Comparison of ENCODE assay signal across 24 cellular contexts in the genomic region with DNA sequence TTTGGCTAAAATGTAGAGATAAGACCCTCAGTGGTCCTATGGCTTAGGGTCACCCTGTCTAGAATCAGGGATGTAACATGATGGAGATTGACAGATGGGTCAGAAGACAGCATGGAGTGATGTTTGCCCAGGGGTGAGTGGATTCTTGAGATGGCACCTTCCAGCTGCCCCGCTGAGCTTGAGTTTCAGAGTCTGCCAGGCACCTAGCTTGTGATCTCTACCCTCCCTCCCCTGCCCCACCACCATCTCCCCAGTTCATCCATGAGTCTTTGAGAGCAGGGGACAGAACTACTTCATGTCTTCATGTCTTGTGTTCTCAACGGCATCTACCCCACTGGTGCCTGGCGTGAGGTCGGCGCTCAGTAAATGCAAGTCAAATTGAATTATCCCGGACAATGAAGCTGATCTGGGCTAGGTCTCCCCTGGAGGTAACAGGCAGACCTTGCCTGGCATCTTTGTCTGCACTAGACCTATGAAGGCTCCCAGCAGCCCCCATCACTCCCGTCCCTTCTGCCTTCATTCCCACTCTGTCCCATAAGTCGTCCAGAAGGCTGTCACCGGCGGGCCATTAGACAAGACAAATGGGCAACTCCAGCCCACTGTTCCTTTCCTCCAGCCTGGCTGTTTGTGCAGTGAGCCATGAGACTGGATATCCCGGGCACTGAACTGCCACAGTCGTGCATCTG.
DNase-seq lines count a peak whose midpoint lies in the region; ATAC-seq, FAIRE-seq and TF ChIP-seq lines count a peak whose summit lies in the region.
"Had no signal": no experiment of that assay in that cellular context is flagged by ENCODE, and none has a peak within 500 bp of the region (broad histone marks: within the 10 kb centered on the region; RNA-seq: fewer than 3 reads in every experiment).

No MANE protein-coding gene starts in this region.

- H2BK12ac ChIP-seq in neuronal stem cell (ENCODE audit: low read length) = no peak overlapping the region

- no peak overlapping the region for H3K9ac ChIP-seq in neuronal stem cell (ENCODE audit: low read depth, low read length, poor library complexity)

- H3K27me3 ChIP-seq in left ventricle myocardium inferior (ENCODE audit: low read depth) = peaks cover 74% of the 10 kb centered on the region
- peaks cover 0 to 3% (median 0%) of the 10 kb centered on the region in 3 experiments for H3K27me3 ChIP-seq in neuronal stem cell (ENCODE audit: control insufficient read depth in 3 of 3, insufficient read depth in 3 of 3, low read depth in 1 of 3, low read length in 3 of 3)
- H3K27me3 ChIP-seq in ascending aorta = no peaks in the 10 kb centered on the region

- no peak overlapping the region for H2BK5ac ChIP-seq in neuronal stem cell (ENCODE audit: low read length)

- no peak overlapping the region for H4K91ac ChIP-seq in neuronal stem cell (ENCODE audit: low read depth, low read length, poor library complexity)

- H3K4me3 ChIP-seq in left ventricle myocardium inferior (no peak overlapping the region), neuronal stem cell (ENCODE audit: low read length in 2 of 2) (no peak overlapping the region), ascending aorta (no peak overlapping the region)
- H3K4me3 ChIP-seq: K562 had no signal

- no peak for FAIRE-seq in RCC 7860 (lab: Jason Lieb, UNC)
- FAIRE-seq: GM12892, H54, HTR-8/SVneo, K562 had no signal

- H2BK15ac ChIP-seq in neuronal stem cell (ENCODE audit: low read length) = no peak overlapping the region

- H3K23ac ChIP-seq in neuronal stem cell (ENCODE audit: low read depth, low read length, poor library complexity) = peak overlapping the region; percentile 14

- no peak overlapping the region for H3K27ac ChIP-seq in left ventricle myocardium inferior (replicated peaks)
- no peak overlapping the region for H3K27ac ChIP-seq in neuronal stem cell (replicated peaks; ENCODE audit: low read length)
- H3K27ac ChIP-seq in ascending aorta = no peak overlapping the region

- WGBS in neuronal stem cell (ENCODE audit: extremely low coverage in 2 of 2, insufficient read length in 2 of 2, insufficient replicate concordance in 1 of 2), 2 donors = no CpG with 5 or more reads among the region's 12 CpGs

- TF ChIP-seq CTCF in left ventricle myocardium inferior (IDR thresholded peaks at IDR 0.05; ENCODE audit: borderline replicate concordance) = no peak
- TF ChIP-seq CTCF in ascending aorta (IDR thresholded peaks at IDR 0.05) = no peak

- H4K8ac ChIP-seq in neuronal stem cell (ENCODE audit: low read depth, low read length) = no peak overlapping the region

- DNase-seq in cardiac septum (ENCODE audit: low spot score) = peak; percentile 70
- no peak for DNase-seq in left ventricle myocardium inferior
- peak; percentile 38 for DNase-seq in islet precursor cell
- DNase-seq in neuronal stem cell (ENCODE audit: low spot score) = no peak
- DNase-seq in activated gamma-delta T cell treated with Interleukin-2 at 50 U/mL for 16 hours = no peak
- no peak for DNase-seq in RCC 7860 (ENCODE audit: low spot score)
- no peak for DNase-seq in ascending aorta (ENCODE audit: low spot score in 2 of 2)
- DNase-seq: 8988T, ACHN, DMS153, DND-41, Kasumi-1, MV-4-11, NCI-H1105, NCI-H1436 treated with DMSO at 0.1 percent for 48 hours, NCI-H1930, NCI-H2107, NCI-H524, NCI-H748 treated with DMSO at 0.1 percent for 48 hours had no signal

- H3K79me1 ChIP-seq in neuronal stem cell (ENCODE audit: low read depth, low read length) = no peaks in the 10 kb centered on the region

- ATAC-seq in HG02623 (IDR thresholded peaks at IDR 0.05; ENCODE audit: unreplicated experiment) = no peak
- ATAC-seq: K562 had no signal

- H3K4ac ChIP-seq in neuronal stem cell (ENCODE audit: low read length) = no peak overlapping the region

- H2BK120ac ChIP-seq in neuronal stem cell (ENCODE audit: low read depth, low read length) = no peak overlapping the region

- no peaks in the 10 kb centered on the region for H3K4me1 ChIP-seq in left ventricle myocardium inferior
- H3K4me1 ChIP-seq in neuronal stem cell (ENCODE audit: control insufficient read depth in 2 of 2, insufficient read depth in 1 of 2, low read depth in 1 of 2, low read length in 2 of 2) = peaks cover 6 to 10% of the 10 kb centered on the region in 2 donors
- no peaks in the 10 kb centered on the region for H3K4me1 ChIP-seq in ascending aorta

- H3K4me2 ChIP-seq in neuronal stem cell (ENCODE audit: insufficient read depth, low read length, poor library complexity, severe bottlenecking) = no peak overlapping the region

- intact Hi-C loops in cardiac septum (cut with DNase I) = no loop called here
- intact Hi-C loops in left ventricle myocardium inferior (cut with micrococcal nuclease) = no loop called here
- intact Hi-C loops in ascending aorta (cut with DNase I) = no loop called here

- no peak overlapping the region for H3K14ac ChIP-seq in neuronal stem cell (ENCODE audit: low read length)

- no peak overlapping the region for H2AK5ac ChIP-seq in neuronal stem cell (ENCODE audit: low read depth, low read length)

- H3K36me3 ChIP-seq in left ventricle myocardium inferior (no peaks in the 10 kb centered on the region), neuronal stem cell (replicated peaks in 1 of 2; ENCODE audit: control insufficient read depth in 2 of 2, insufficient read depth in 2 of 2, low read length in 2 of 2) (no peaks in the 10 kb centered on the region), ascending aorta (no peaks in the 10 kb centered on the region)

- peak overlapping the region; percentile 16 for H3K18ac ChIP-seq in neuronal stem cell (ENCODE audit: low read length)

- H3K9me3 ChIP-seq in left ventricle myocardium inferior (replicated peaks) (no peaks in the 10 kb centered on the region), neuronal stem cell (replicated peaks in 1 of 2; ENCODE audit: control insufficient read depth in 2 of 2, insufficient read depth in 1 of 2, low read depth in 1 of 2, low read length in 2 of 2) (no peaks in the 10 kb centered on the region), ascending aorta (no peaks in the 10 kb centered on the region)

- H2AFZ ChIP-seq in neuronal stem cell (ENCODE audit: low read length) = no peak overlapping the region

Comparison
In these comparisons a context has a peak if more than half of its experiments do, and no peak if none do; other contexts are left out.
1. DNase-seq: peak in cardiac septum (single experiment) and islet precursor cell (single experiment); none in left ventricle myocardium inferior (single experiment), neuronal stem cell (single experiment), activated gamma-delta T cell treated with Interleukin-2 at 50 U/mL for 16 hours (single experiment), RCC 7860 (single experiment) and ascending aorta (0 of 2).